Comparison of ENCODE assay signal across 23 cellular contexts in genomic region chr2:53652131-53652530, GRCh38.
"Had no signal": no experiment of that assay in that cellular context is flagged by ENCODE, and none has a peak within 500 bp of the region (broad histone marks: within the 10 kb centered on the region; RNA-seq: fewer than 3 reads in every experiment).

No MANE protein-coding gene starts in this region.

- DNase-seq: activated CD4-positive, alpha-beta memory T cell treated with anti-CD3 and anti-CD28 coated beads, Interleukin-2, amount 10 ng/mL, durations not matched to agents 7 days and 5 days; activated CD4-positive, alpha-beta T cell treated with anti-CD3 and anti-CD28 coated beads for 1 hour; activated CD4-positive, alpha-beta T cell treated with anti-CD3 and anti-CD28 coated beads for 4 hours; activated CD4-positive, alpha-beta T cell treated with anti-CD3 and anti-CD28 coated beads, Interleukin-2, amount 10 ng/mL, durations not matched to agents 7 days and 5 days; activated CD4-positive, alpha-beta T cell treated with anti-CD3 and anti-CD28 coated beads, Interleukin-2, amount 50 U/mL, for 4 hours; activated CD8-positive, alpha-beta memory T cell treated with anti-CD3 and anti-CD28 coated beads, Interleukin-2, amount 50 U/mL, for 48 hours; activated gamma-delta T cell; activated naive CD4-positive, alpha-beta T cell; activated naive CD4-positive, alpha-beta T cell treated with anti-CD3 and anti-CD28 coated beads, Interleukin-2, amount 10 ng/mL, durations not matched to agents 7 days and 5 days; activated naive CD8-positive, alpha-beta T cell treated with anti-CD3 and anti-CD28 coated beads, Interleukin-2, amount 10 ng/mL, durations not matched to agents 7 days and 5 days; activated T-cell treated with anti-CD3 and anti-CD28 coated beads for 4 hours; activated T-cell treated with anti-CD3 and anti-CD28 coated beads, Interleukin-2, amount 50 U/mL, for 24 hours; activated T-cell treated with anti-CD3 and anti-CD28 coated beads, Interleukin-2, amount 50 U/mL, for 72 hours; dorsolateral prefrontal cortex; effector memory CD4-positive, alpha-beta T cell; endodermal cell; foreskin fibroblast; gastrocnemius medialis; glutamatergic neuron; heart right ventricle; T-helper 2 cell had no signal

- ATAC-seq: activated naive CD4-positive, alpha-beta T cell treated with anti-CD3 and anti-CD28 coated beads, Interleukin-2, amount 50 U/mL, for 72 hours; activated T-cell treated with anti-CD3 and anti-CD28 coated beads, Interleukin-2, amount 50 U/mL, for 72 hours; esophagus mucosa; gastrocnemius medialis; heart right ventricle had no signal
